In the genomic region with DNA sequence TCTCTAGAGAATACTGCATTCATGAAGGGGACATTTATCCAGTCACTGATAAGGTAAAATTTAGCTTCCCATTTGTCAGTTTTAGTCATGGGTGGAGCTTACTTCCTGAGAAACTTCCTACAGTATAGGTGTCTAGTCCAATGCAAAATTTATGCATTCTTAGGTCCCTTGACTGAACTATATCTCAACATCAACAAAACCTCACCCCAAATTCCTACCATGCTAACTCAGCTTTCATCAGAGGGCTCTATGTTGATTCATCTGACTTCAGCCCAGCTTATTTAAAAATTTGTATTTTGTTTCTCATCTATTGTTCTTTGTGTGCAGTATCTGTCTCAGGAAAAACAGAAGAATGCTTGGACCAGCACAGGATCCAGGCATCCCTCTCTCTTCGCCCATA, we compare ENCODE assay signal across 31 cellular contexts.
"Had no signal": no experiment of that assay in that cellular context is flagged by ENCODE, and none has a peak within 500 bp of the region (broad histone marks: within the 10 kb centered on the region; RNA-seq: fewer than 3 reads in every experiment).

No MANE protein-coding gene starts in this region.

- H3K27ac Mint-ChIP-seq: naive B cell; natural killer cell treated with Interleukin-12 subunit alpha and Interleukin-12 subunit beta and Interleukin-15 and Interleukin-18, amount 100 ng/mL, for 72 hours; nephron progenitor cell; neural progenitor cell; progenitor cell of endocrine pancreas; stimulated activated memory B cell treated with anti-CD40 and anti-IgM and Interleukin-4, amounts not matched to agents 10 μg/mL and 1 μg/mL and 100 μg/mL, for 72 hours; stimulated activated naive CD8-positive, alpha-beta T cell treated with anti-CD3 and anti-CD28 coated beads, Interleukin-15, amount 100 ng/mL, for 72 hours had no signal

- H2AFZ ChIP-seq: neural progenitor cell, parathyroid adenoma had no signal

- H3K27me3 Mint-ChIP-seq: naive B cell; naive thymus-derived CD8-positive, alpha-beta T cell; stimulated activated memory B cell treated with anti-CD40 and anti-IgM and Interleukin-4, amounts not matched to agents 10 μg/mL and 1 μg/mL and 100 μg/mL, for 72 hours; stimulated activated naive CD8-positive, alpha-beta T cell treated with anti-CD3 and anti-CD28 coated beads, Interleukin-15, amount 100 ng/mL, for 72 hours had no signal

- H3K9me3 ChIP-seq: ovary, psoas muscle, right lobe of liver, sigmoid colon, suprapubic skin, testis, tibial artery, transverse colon, upper lobe of right lung, uterus had no signal

- H3K79me2 ChIP-seq: parathyroid adenoma had no signal

- H3K36me3 ChIP-seq: neural progenitor cell, ovary, right lobe of liver, sigmoid colon, suprapubic skin, tibial artery, transverse colon, upper lobe of right lung, uterus had no signal

- H3K4me1 Mint-ChIP-seq: naive B cell; naive thymus-derived CD8-positive, alpha-beta T cell; nephron progenitor cell; stimulated activated memory B cell treated with anti-CD40 and anti-IgM and Interleukin-4, amounts not matched to agents 10 μg/mL and 1 μg/mL and 100 μg/mL, for 72 hours; stimulated activated naive CD8-positive, alpha-beta T cell treated with anti-CD3 and anti-CD28 coated beads, Interleukin-15, amount 100 ng/mL, for 72 hours had no signal

- H3K4me1 ChIP-seq: parathyroid adenoma, psoas muscle, right lobe of liver, suprapubic skin, testis, tibial artery, transverse colon, upper lobe of right lung, uterus had no signal

- H3K4me3 ChIP-seq: neural progenitor cell, ovary, psoas muscle, right lobe of liver, sigmoid colon, skin epidermis, suprapubic skin, testis, tibial artery, transverse colon, upper lobe of right lung, uterus had no signal

- H3K4me2 ChIP-seq: neural progenitor cell had no signal

- H3K9ac ChIP-seq: neural progenitor cell, parathyroid adenoma had no signal

- H3K27me3 ChIP-seq: neural progenitor cell, ovary, right lobe of liver, sigmoid colon, suprapubic skin, testis, tibial artery, transverse colon, upper lobe of right lung, uterus had no signal

- ATAC-seq: naive thymus-derived CD8-positive, alpha-beta T cell; natural killer cell treated with Interleukin-12 subunit alpha and Interleukin-12 subunit beta and Interleukin-15 and Interleukin-18, amount 100 ng/mL, for 72 hours; psoas muscle; right cardiac atrium; right lobe of liver; stimulated activated memory B cell treated with anti-CD40 and anti-IgM and Interleukin-4, amounts not matched to agents 10 μg/mL and 1 μg/mL and 100 μg/mL, for 72 hours; stimulated activated naive CD8-positive, alpha-beta T cell treated with anti-CD3 and anti-CD28 coated beads, Interleukin-15, amount 100 ng/mL, for 72 hours; stimulated activated naive CD8-positive, alpha-beta T cell treated with anti-CD3 and anti-CD28 coated beads, Interleukin-15, Interleukin-2, amounts not matched to agents 100 U/mL and 50 U/mL, for 24 hours; upper lobe of right lung had no signal

- H3K4me3 Mint-ChIP-seq: naive B cell; naive thymus-derived CD8-positive, alpha-beta T cell; natural killer cell treated with Interleukin-12 subunit alpha and Interleukin-12 subunit beta and Interleukin-15 and Interleukin-18, amount 100 ng/mL, for 72 hours; nephron progenitor cell; neural progenitor cell; stimulated activated memory B cell treated with anti-CD40 and anti-IgM and Interleukin-4, amounts not matched to agents 10 μg/mL and 1 μg/mL and 100 μg/mL, for 72 hours; stimulated activated naive CD8-positive, alpha-beta T cell treated with anti-CD3 and anti-CD28 coated beads, Interleukin-15, amount 100 ng/mL, for 72 hours had no signal

- DNase-seq: naive B cell; naive thymus-derived CD8-positive, alpha-beta T cell; nephron progenitor cell; occipital lobe; ovary; posterior cingulate gyrus; psoas muscle; right cardiac atrium; right lobe of liver; sigmoid colon; stimulated activated CD4-positive, alpha-beta T cell treated with anti-CD3 and anti-CD28 coated beads, Interleukin-15, amount 100 ng/mL, for 24 hours; stimulated activated CD4-positive, alpha-beta T cell treated with anti-CD3 and anti-CD28 coated beads, Interleukin-2, amount 100 ng/mL, for 24 hours; stimulated activated CD4-positive, alpha-beta T cell treated with anti-CD3 and anti-CD28 coated beads, Interleukin-4, amount 100 ng/mL, for 1 hour; stimulated activated CD4-positive, alpha-beta T cell treated with anti-CD3 and anti-CD28 coated beads, Interleukin-4, amount 100 ng/mL, for 4 hours; stimulated activated CD8-positive, alpha-beta memory T cell treated with anti-CD3 and anti-CD28 coated beads, Interleukin-4, amount 100 ng/mL, for 48 hours; stimulated activated naive CD4-positive, alpha-beta T cell; stimulated activated naive CD8-positive, alpha-beta T cell treated with anti-CD3 and anti-CD28 coated beads, Interleukin-15, amount 100 ng/mL, for 72 hours; stimulated activated naive CD8-positive, alpha-beta T cell treated with anti-CD3 and anti-CD28 coated beads, Interleukin-15, Interleukin-2, amounts not matched to agents 100 U/mL and 50 U/mL, for 24 hours; substantia nigra; testis; tibial artery; transverse colon; upper lobe of right lung; uterus had no signal

- H3K36me3 Mint-ChIP-seq: naive B cell; naive thymus-derived CD8-positive, alpha-beta T cell; natural killer cell treated with Interleukin-12 subunit alpha and Interleukin-12 subunit beta and Interleukin-15 and Interleukin-18, amount 100 ng/mL, for 72 hours; neural progenitor cell; stimulated activated memory B cell treated with anti-CD40 and anti-IgM and Interleukin-4, amounts not matched to agents 10 μg/mL and 1 μg/mL and 100 μg/mL, for 72 hours had no signal

- H3K27ac ChIP-seq: neural progenitor cell, ovary, parathyroid adenoma, psoas muscle, right lobe of liver, sigmoid colon, skin epidermis, suprapubic skin, testis, tibial artery, transverse colon, upper lobe of right lung, uterus had no signal

- H3K9me3 Mint-ChIP-seq: natural killer cell treated with Interleukin-12 subunit alpha and Interleukin-12 subunit beta and Interleukin-15 and Interleukin-18, amount 100 ng/mL, for 72 hours; nephron progenitor cell; stimulated activated memory B cell treated with anti-CD40 and anti-IgM and Interleukin-4, amounts not matched to agents 10 μg/mL and 1 μg/mL and 100 μg/mL, for 72 hours had no signal
